ENCODE assay signal across 1 cellular context in genomic region chr7:150999497-151000225, GRCh38.
TF ChIP-seq lines count a peak whose summit lies in the region.

No MANE protein-coding gene starts in this region.

TF ChIP-seq in SK-N-SH, 30 proteins besides CTCF, POLR2A, EP300 and RAD21 (continued from another document):
- no peak for TF ChIP-seq TCF12 (IDR thresholded peaks at IDR 0.05)
- TF ChIP-seq CHD2 (IDR thresholded peaks at IDR 0.05; ENCODE audit: low read length, partially characterized antibody): no peak
- no peak for TF ChIP-seq YY1 (IDR thresholded peaks at IDR 0.05; ENCODE audit: low read depth)
- TF ChIP-seq RFX5 (IDR thresholded peaks at IDR 0.05; ENCODE audit: low read length): no peak
TF ChIP-seq in SK-N-SH: peak in this region for 0.
